22 cellular contexts compared by ENCODE assay signal in genomic region chrX:68749426-68749825, GRCh38.
"Had no signal": no experiment of that assay in that cellular context is flagged by ENCODE, and none has a peak within 500 bp of the region (broad histone marks: within the 10 kb centered on the region; RNA-seq: fewer than 3 reads in every experiment).

No MANE protein-coding gene starts in this region.

- H3K9me3 ChIP-seq: esophagus muscularis mucosa, gastrocnemius medialis, heart right ventricle, pancreas, testis, tibial nerve, upper lobe of right lung had no signal

- H3K9me3 Mint-ChIP-seq: dendritic cell treated with granulocyte-macrophage colony-stimulating factor and Interleukin-4, amounts not matched to agents 40 ng/mL and 50 ng/mL, for 4 days; effector memory CD8-positive, alpha-beta T cell; naive B cell; stimulated activated naive CD8-positive, alpha-beta T cell treated with anti-CD3 and anti-CD28 coated beads, Interleukin-15, Interleukin-2, amounts not matched to agents 100 ng/mL and 50 ng/mL, for 24 hours had no signal

- FAIRE-seq: islet of Langerhans, pancreas, small intestine had no signal

- H3K27ac Mint-ChIP-seq: dendritic cell treated with granulocyte-macrophage colony-stimulating factor and Interleukin-4, amounts not matched to agents 40 ng/mL and 50 ng/mL, for 4 days; effector memory CD8-positive, alpha-beta T cell; naive B cell; nephron; progenitor cell of endocrine pancreas; stimulated activated naive CD8-positive, alpha-beta T cell treated with anti-CD3 and anti-CD28 coated beads, Interleukin-15, Interleukin-2, amounts not matched to agents 100 ng/mL and 50 ng/mL, for 24 hours had no signal

- H3K4me3 ChIP-seq: esophagus muscularis mucosa, gastrocnemius medialis, heart right ventricle, pancreas, testis, tibial nerve, upper lobe of right lung had no signal

- H3K4me1 ChIP-seq: esophagus muscularis mucosa, gastrocnemius medialis, heart right ventricle, pancreas, testis, tibial nerve, upper lobe of right lung had no signal

- H3K36me3 Mint-ChIP-seq: naive B cell had no signal

- ATAC-seq: effector memory CD8-positive, alpha-beta T cell; gastrocnemius medialis; heart right ventricle; pancreas; right cardiac atrium; upper lobe of right lung had no signal

- DNase-seq: effector memory CD8-positive, alpha-beta T cell; gastrocnemius medialis; heart right ventricle; hypothalamus; kidney glomerular epithelial cell; mesendoderm; naive B cell; occipital lobe; pancreas; right cardiac atrium; small intestine; stimulated activated CD4-positive, alpha-beta T cell treated with anti-CD3 and anti-CD28 coated beads, Interleukin-2, amount 100 ng/mL, for 48 hours; testis; upper lobe of right lung had no signal

- H3K27me3 Mint-ChIP-seq: progenitor cell of endocrine pancreas; stimulated activated naive CD8-positive, alpha-beta T cell treated with anti-CD3 and anti-CD28 coated beads, Interleukin-15, Interleukin-2, amounts not matched to agents 100 ng/mL and 50 ng/mL, for 24 hours had no signal

- H3K4me1 Mint-ChIP-seq: naive B cell had no signal

- H3K27ac ChIP-seq: epithelial cell of prostate, esophagus muscularis mucosa, gastrocnemius medialis, heart right ventricle, pancreas, testis, tibial nerve, upper lobe of right lung had no signal

- H3K4me3 Mint-ChIP-seq: dendritic cell treated with granulocyte-macrophage colony-stimulating factor and Interleukin-4, amounts not matched to agents 40 ng/mL and 50 ng/mL, for 4 days; effector memory CD8-positive, alpha-beta T cell; naive B cell; nephron; stimulated activated naive CD8-positive, alpha-beta T cell treated with anti-CD3 and anti-CD28 coated beads, Interleukin-15, Interleukin-2, amounts not matched to agents 100 ng/mL and 50 ng/mL, for 24 hours had no signal
